In the genomic region with DNA sequence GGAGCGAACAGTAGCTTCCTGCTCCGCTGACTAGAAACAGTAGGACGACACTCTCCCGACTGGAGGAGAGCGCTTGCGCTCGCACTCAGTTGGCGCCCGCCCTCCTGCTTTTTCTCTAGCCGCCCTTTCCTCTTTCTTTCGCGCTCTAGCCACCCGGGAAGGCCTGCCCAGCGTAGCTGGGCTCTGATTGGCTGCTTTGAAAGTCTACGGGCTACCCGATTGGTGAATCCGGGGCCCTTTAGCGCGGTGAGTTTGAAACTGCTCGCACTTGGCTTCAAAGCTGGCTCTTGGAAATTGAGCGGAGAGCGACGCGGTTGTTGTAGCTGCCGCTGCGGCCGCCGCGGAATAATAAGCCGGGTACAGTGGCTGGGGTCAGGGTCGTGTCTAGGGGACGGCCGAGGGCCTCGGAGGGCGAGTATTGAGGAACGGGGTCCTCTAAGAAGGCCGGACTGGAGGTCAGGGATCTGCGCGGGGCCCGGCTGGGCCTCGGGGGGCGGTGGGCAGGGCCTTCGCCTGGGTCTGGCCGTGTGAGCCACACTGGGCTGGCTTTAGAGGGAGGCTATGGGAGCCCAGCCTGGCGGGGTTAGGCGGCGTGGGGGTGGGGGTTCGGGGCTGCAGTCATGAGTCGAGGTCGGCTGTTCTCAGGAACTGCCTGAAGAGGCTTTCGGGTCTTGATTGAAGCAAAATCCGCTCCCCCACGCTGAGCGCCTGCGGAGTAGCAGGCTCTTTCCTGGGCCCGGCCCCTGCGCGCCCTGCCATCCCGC, we compare ENCODE assay signal across 1 cellular context.
TF ChIP-seq lines count a peak whose summit lies in the region.

Gene CDK1 (plus strand): TSS at position 265 of the 764 bp plus-strand sequence. CDS start 1,688 bp downstream, outside the sequence.

TF ChIP-seq in HepG2, 621 proteins besides CTCF, POLR2A, EP300 and RAD21 (continued from another document and continues in another):
- TF ChIP-seq, protein P1, sequence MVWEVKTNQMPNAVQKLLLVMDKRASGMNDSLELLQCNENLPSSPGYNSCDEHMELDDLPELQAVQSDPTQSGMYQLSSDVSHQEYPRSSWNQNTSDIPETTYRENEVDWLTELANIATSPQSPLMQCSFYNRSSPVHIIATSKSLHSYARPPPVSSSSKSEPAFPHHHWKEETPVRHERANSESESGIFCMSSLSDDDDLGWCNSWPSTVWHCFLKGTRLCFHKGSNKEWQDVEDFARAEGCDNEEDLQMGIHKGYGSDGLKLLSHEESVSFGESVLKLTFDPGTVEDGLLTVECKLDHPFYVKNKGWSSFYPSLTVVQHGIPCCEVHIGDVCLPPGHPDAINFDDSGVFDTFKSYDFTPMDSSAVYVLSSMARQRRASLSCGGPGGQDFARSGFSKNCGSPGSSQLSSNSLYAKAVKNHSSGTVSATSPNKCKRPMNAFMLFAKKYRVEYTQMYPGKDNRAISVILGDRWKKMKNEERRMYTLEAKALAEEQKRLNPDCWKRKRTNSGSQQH (CRISPR knock-in tag; IDR thresholded peaks at IDR 0.05; ENCODE audit: low read depth): peak; percentile 95
- TF ChIP-seq, protein P2, sequence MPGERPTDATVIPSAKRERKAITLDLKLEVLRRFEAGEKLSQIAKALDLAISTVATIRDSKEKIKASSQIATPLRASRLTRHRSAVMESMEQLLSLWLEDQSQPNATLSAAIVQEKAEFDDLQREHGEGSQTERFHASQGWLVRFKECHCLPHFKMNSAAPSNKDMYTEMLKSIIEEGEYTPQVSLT (CRISPR knock-in tag; IDR thresholded peaks at IDR 0.05; ENCODE audit: borderline replicate concordance, low read depth): no peak
- peak; percentile 97 for TF ChIP-seq BORCS8-MEF2B (CRISPR knock-in tag; IDR thresholded peaks at IDR 0.05)
- TF ChIP-seq ETV5 (CRISPR knock-in tag; IDR thresholded peaks at IDR 0.05; ENCODE audit: borderline replicate concordance): peak; percentile 9; the same call in 1 of the 2 replicates
- no peak for TF ChIP-seq ZIK1 (CRISPR knock-in tag; IDR thresholded peaks at IDR 0.05; ENCODE audit: borderline replicate concordance, low read depth)
- TF ChIP-seq ZNF251 (CRISPR knock-in tag; IDR thresholded peaks at IDR 0.05): no peak
- 0 out of 2 replicates have a peak, but pooled peaks have one; percentile 43 for TF ChIP-seq ZSCAN9 (CRISPR knock-in tag; IDR thresholded peaks at IDR 0.05; ENCODE audit: borderline replicate concordance)
- no peak for TF ChIP-seq NFATC3 (CRISPR knock-in tag; IDR thresholded peaks at IDR 0.05)
- TF ChIP-seq ZNF574 (CRISPR knock-in tag; IDR thresholded peaks at IDR 0.05): no peak
- no peak for TF ChIP-seq SOX6 (IDR thresholded peaks at IDR 0.05)
- TF ChIP-seq SOX6 (CRISPR knock-in tag; IDR thresholded peaks at IDR 0.05): no peak
- TF ChIP-seq, protein P3, sequence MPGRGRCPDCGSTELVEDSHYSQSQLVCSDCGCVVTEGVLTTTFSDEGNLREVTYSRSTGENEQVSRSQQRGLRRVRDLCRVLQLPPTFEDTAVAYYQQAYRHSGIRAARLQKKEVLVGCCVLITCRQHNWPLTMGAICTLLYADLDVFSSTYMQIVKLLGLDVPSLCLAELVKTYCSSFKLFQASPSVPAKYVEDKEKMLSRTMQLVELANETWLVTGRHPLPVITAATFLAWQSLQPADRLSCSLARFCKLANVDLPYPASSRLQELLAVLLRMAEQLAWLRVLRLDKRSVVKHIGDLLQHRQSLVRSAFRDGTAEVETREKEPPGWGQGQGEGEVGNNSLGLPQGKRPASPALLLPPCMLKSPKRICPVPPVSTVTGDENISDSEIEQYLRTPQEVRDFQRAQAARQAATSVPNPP (CRISPR knock-in tag; IDR thresholded peaks at IDR 0.05): peak; percentile 92
- peak; percentile 84 for TF ChIP-seq KDM5A (IDR thresholded peaks at IDR 0.05; ENCODE audit: borderline replicate concordance, low read length)
- TF ChIP-seq SNAI1 (CRISPR knock-in tag; IDR thresholded peaks at IDR 0.05; ENCODE audit: borderline replicate concordance): no peak
- TF ChIP-seq SP1 (IDR thresholded peaks at IDR 0.05): no peak
- 0 out of 2 replicates have a peak, but pooled peaks have one; percentile 28 for TF ChIP-seq SP1 (CRISPR knock-in tag; IDR thresholded peaks at IDR 0.05)
- peak; percentile 72 for TF ChIP-seq ELF1 (CRISPR knock-in tag; IDR thresholded peaks at IDR 0.05)
- no peak for TF ChIP-seq ZNF232 (CRISPR knock-in tag; IDR thresholded peaks at IDR 0.05; ENCODE audit: borderline replicate concordance)
- TF ChIP-seq ZBTB1 (CRISPR knock-in tag; IDR thresholded peaks at IDR 0.05; ENCODE audit: borderline replicate concordance): no peak
- TF ChIP-seq NR2F2 (IDR thresholded peaks at IDR 0.05; ENCODE audit: borderline replicate concordance, low read depth): no peak
- no peak for TF ChIP-seq PRPF4 (IDR thresholded peaks at IDR 0.05; ENCODE audit: low read depth, low read length, poor library complexity, severe bottlenecking)
- peak; percentile 86 for TF ChIP-seq SNAPC5 (CRISPR knock-in tag; IDR thresholded peaks at IDR 0.05; ENCODE audit: borderline replicate concordance)
- TF ChIP-seq, protein P4, sequence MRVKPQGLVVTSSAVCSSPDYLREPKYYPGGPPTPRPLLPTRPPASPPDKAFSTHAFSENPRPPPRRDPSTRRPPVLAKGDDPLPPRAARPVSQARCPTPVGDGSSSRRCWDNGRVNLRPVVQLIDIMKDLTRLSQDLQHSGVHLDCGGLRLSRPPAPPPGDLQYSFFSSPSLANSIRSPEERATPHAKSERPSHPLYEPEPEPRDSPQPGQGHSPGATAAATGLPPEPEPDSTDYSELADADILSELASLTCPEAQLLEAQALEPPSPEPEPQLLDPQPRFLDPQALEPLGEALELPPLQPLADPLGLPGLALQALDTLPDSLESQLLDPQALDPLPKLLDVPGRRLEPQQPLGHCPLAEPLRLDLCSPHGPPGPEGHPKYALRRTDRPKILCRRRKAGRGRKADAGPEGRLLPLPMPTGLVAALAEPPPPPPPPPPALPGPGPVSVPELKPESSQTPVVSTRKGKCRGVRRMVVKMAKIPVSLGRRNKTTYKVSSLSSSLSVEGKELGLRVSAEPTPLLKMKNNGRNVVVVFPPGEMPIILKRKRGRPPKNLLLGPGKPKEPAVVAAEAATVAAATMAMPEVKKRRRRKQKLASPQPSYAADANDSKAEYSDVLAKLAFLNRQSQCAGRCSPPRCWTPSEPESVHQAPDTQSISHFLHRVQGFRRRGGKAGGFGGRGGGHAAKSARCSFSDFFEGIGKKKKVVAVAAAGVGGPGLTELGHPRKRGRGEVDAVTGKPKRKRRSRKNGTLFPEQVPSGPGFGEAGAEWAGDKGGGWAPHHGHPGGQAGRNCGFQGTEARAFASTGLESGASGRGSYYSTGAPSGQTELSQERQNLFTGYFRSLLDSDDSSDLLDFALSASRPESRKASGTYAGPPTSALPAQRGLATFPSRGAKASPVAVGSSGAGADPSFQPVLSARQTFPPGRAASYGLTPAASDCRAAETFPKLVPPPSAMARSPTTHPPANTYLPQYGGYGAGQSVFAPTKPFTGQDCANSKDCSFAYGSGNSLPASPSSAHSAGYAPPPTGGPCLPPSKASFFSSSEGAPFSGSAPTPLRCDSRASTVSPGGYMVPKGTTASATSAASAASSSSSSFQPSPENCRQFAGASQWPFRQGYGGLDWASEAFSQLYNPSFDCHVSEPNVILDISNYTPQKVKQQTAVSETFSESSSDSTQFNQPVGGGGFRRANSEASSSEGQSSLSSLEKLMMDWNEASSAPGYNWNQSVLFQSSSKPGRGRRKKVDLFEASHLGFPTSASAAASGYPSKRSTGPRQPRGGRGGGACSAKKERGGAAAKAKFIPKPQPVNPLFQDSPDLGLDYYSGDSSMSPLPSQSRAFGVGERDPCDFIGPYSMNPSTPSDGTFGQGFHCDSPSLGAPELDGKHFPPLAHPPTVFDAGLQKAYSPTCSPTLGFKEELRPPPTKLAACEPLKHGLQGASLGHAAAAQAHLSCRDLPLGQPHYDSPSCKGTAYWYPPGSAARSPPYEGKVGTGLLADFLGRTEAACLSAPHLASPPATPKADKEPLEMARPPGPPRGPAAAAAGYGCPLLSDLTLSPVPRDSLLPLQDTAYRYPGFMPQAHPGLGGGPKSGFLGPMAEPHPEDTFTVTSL (CRISPR knock-in tag; IDR thresholded peaks at IDR 0.05; ENCODE audit: borderline replicate concordance): no peak
- TF ChIP-seq ZKSCAN5 (CRISPR knock-in tag; IDR thresholded peaks at IDR 0.05): no peak
- TF ChIP-seq CREB1 (IDR thresholded peaks at IDR 0.05): 0 out of 2 replicates have a peak, but pooled peaks have one; percentile 13
- peak; percentile 51; the same call in 1 of the 2 replicates for TF ChIP-seq CREB1 (CRISPR knock-in tag; IDR thresholded peaks at IDR 0.05)
- TF ChIP-seq ZNF501 (CRISPR knock-in tag; IDR thresholded peaks at IDR 0.05): peak; percentile 57; the same call in 1 of the 2 replicates
- no peak for TF ChIP-seq ZBTB8A (CRISPR knock-in tag; IDR thresholded peaks at IDR 0.05; ENCODE audit: borderline replicate concordance, low read depth)
- no peak for TF ChIP-seq ONECUT2 (CRISPR knock-in tag; IDR thresholded peaks at IDR 0.05)
- no peak for TF ChIP-seq DMTF1 (CRISPR knock-in tag; IDR thresholded peaks at IDR 0.05)
- no peak for TF ChIP-seq ZNF383 (CRISPR knock-in tag; IDR thresholded peaks at IDR 0.05; ENCODE audit: borderline replicate concordance)
- TF ChIP-seq ZNF543 (CRISPR knock-in tag; IDR thresholded peaks at IDR 0.05): peak; percentile 44; the same call in 1 of the 2 replicates
- TF ChIP-seq ATF4 (CRISPR knock-in tag; IDR thresholded peaks at IDR 0.05): peak in 1 of 2 experiments; percentile 74; a peak in 2 of 4 replicates
- peak; percentile 92; the same call in 1 of the 2 replicates for TF ChIP-seq TGIF2 (CRISPR knock-in tag; IDR thresholded peaks at IDR 0.05)
- TF ChIP-seq SKIL (CRISPR knock-in tag; IDR thresholded peaks at IDR 0.05; ENCODE audit: borderline replicate concordance): no peak
- no peak for TF ChIP-seq HOXD1 (CRISPR knock-in tag; IDR thresholded peaks at IDR 0.05)
- TF ChIP-seq XRCC5 (optimal IDR thresholded peaks at IDR 0.05; ENCODE audit: low read length): peak; percentile 92
- TF ChIP-seq ZNF614 (CRISPR knock-in tag; IDR thresholded peaks at IDR 0.05; ENCODE audit: borderline replicate concordance): no peak
- peak; percentile 96 for TF ChIP-seq SMYD3 (CRISPR knock-in tag; IDR thresholded peaks at IDR 0.05)
